Comparison of ENCODE assay signal across 9 cellular contexts in the genomic region with DNA sequence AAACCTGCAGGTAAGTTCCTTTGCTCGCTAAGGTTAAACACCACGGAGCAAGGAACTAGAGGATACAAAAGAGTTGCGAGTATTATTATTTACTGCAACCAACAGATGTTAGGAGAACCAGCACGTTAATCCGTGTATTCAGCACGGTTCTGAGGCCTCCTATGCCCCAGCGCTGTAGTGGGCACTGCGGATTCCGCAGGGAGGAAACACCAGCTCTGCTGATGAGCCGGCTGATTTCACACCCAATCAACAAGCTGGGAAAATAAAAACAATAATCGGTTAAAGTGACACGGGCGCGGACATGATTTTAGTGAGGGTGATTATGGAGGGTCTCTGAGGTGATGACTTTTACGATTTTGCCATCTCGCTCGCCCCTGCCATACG. TPM values are rescaled to one million over a fixed set of nuclear protein-coding genes. Genes with fewer than 3 reads are reported as not detected.
A peak's percentile ranks its signal among the peaks of the same experiment; 100 is the strongest.
DNase-seq lines count a peak whose midpoint lies in the region; ATAC-seq and TF ChIP-seq lines count a peak whose summit lies in the region.
"Had no signal": no experiment of that assay in that cellular context is flagged by ENCODE, and none has a peak within 500 bp of the region (broad histone marks: within the 10 kb centered on the region; RNA-seq: fewer than 3 reads in every experiment).

No MANE protein-coding gene starts in this region.

- peaks cover 7% of the 10 kb centered on the region for H3K4me1 Mint-ChIP-seq in stimulated activated naive CD8-positive, alpha-beta T cell treated with anti-CD3 and anti-CD28 coated beads, Interleukin-15, Interleukin-2, amounts not matched to agents 100 ng/mL and 50 ng/mL, for 24 hours (ENCODE audit: low read depth)
- peaks cover 20% of the 10 kb centered on the region for H3K4me1 Mint-ChIP-seq in mesothelial cell of epicardium

- no peak for TF ChIP-seq CTCF in cardiac fibroblast (IDR thresholded peaks at IDR 0.05; ENCODE audit: low read depth, low read length)
- TF ChIP-seq CTCF in mesothelial cell of epicardium (IDR thresholded peaks at IDR 0.05; ENCODE audit: unreplicated experiment), result no peak

- peaks cover 26% of the 10 kb centered on the region for H3K27me3 Mint-ChIP-seq in stimulated activated naive CD8-positive, alpha-beta T cell treated with anti-CD3 and anti-CD28 coated beads, Interleukin-15, Interleukin-2, amounts not matched to agents 100 ng/mL and 50 ng/mL, for 24 hours
- H3K27me3 Mint-ChIP-seq in mesothelial cell of epicardium (ENCODE audit: low read depth), result no peaks in the 10 kb centered on the region

- H3K27ac Mint-ChIP-seq in stimulated activated naive CD8-positive, alpha-beta T cell treated with anti-CD3 and anti-CD28 coated beads, Interleukin-15, Interleukin-2, amounts not matched to agents 100 ng/mL and 50 ng/mL, for 24 hours, result no peak overlapping the region
- peak overlapping the region; percentile 66 for H3K27ac Mint-ChIP-seq in mesothelial cell of epicardium

- intact Hi-C loops in posterior vena cava (cut with DNase I), result loop anchor here in 1 of 2 donors (10.0 kb wide), 1 partner anchor 229 kb away; no protein-coding TSS in a partner anchor

- ATAC-seq in stimulated activated naive CD8-positive, alpha-beta T cell treated with anti-CD3 and anti-CD28 coated beads, Interleukin-15, Interleukin-2, amounts not matched to agents 100 U/mL and 50 U/mL, for 24 hours, result no peak
- no peak for ATAC-seq in HG02678 (IDR thresholded peaks at IDR 0.05; ENCODE audit: unreplicated experiment)
- no peak for ATAC-seq in GM18498 (IDR thresholded peaks at IDR 0.05; ENCODE audit: unreplicated experiment)
- ATAC-seq in HG02798 (IDR thresholded peaks at IDR 0.05; ENCODE audit: poor library complexity, unreplicated experiment), result no peak

- H3K36me3 Mint-ChIP-seq in stimulated activated naive CD8-positive, alpha-beta T cell treated with anti-CD3 and anti-CD28 coated beads, Interleukin-15, Interleukin-2, amounts not matched to agents 100 ng/mL and 50 ng/mL, for 24 hours (ENCODE audit: low read depth), result no peaks in the 10 kb centered on the region
- H3K36me3 Mint-ChIP-seq in mesothelial cell of epicardium, result no peaks in the 10 kb centered on the region

- H3K4me3 Mint-ChIP-seq in stimulated activated naive CD8-positive, alpha-beta T cell treated with anti-CD3 and anti-CD28 coated beads, Interleukin-15, Interleukin-2, amounts not matched to agents 100 ng/mL and 50 ng/mL, for 24 hours, result peak overlapping the region; percentile 60
- H3K4me3 Mint-ChIP-seq in mesothelial cell of epicardium, result peak overlapping the region; percentile 72

- peak overlapping the region; percentile 68 to 80 for H3K4me3 ChIP-seq in cardiac fibroblast (replicated peaks in 1 of 2; ENCODE audit: low read depth in 2 of 2, low read length in 2 of 2)

- no peak for DNase-seq in stimulated activated naive CD8-positive, alpha-beta T cell treated with anti-CD3 and anti-CD28 coated beads, Interleukin-15, Interleukin-2, amounts not matched to agents 100 U/mL and 50 U/mL, for 24 hours
- DNase-seq in cardiac fibroblast (ENCODE audit: low read depth in 2 of 2) (no peak), mesothelial cell of epicardium (ENCODE audit: low spot score in 2 of 2, unreplicated experiment in 2 of 2) (no peak), posterior vena cava (ENCODE audit: low spot score) (no peak)

- H3K9me3 Mint-ChIP-seq in stimulated activated naive CD8-positive, alpha-beta T cell treated with anti-CD3 and anti-CD28 coated beads, Interleukin-15, Interleukin-2, amounts not matched to agents 100 ng/mL and 50 ng/mL, for 24 hours, result no peaks in the 10 kb centered on the region
- peaks cover 3% of the 10 kb centered on the region for H3K9me3 Mint-ChIP-seq in mesothelial cell of epicardium

RNA-seq across cellular contexts. Expression of gene PRELID2, which starts 0.7 kb away (rescaled TPM):
- total RNA-seq in mesothelial cell of epicardium (18.3 to 23.0 TPM (median 19.9 TPM) in 3 replicates), posterior vena cava (10 to 100 TPM; 16.1 to 24.8 TPM)

RNA-seq across cellular contexts. Expression of gene GRXCR2, which starts 37.0 kb away (rescaled TPM):
- total RNA-seq in mesothelial cell of epicardium, result not detected in 3 replicates
- not detected for total RNA-seq in posterior vena cava
- total RNA-seq: T-helper 1 cell treated with Interleukin-12 subunit alpha and Interleukin-12 subunit beta and Interleukin-4 antibody, amounts not matched to agents 30 ng/mL and 1 ng/mL, for 36 hours had no signal
